Comparison of ENCODE assay signal across 1 cellular context in genomic region chr19:42267644-42268141, GRCh38.
TF ChIP-seq lines count a peak whose summit lies in the region.

No MANE protein-coding gene starts in this region.

TF ChIP-seq in SK-N-SH, 30 proteins besides CTCF, POLR2A, EP300 and RAD21 (continued from another document):
- TF ChIP-seq NFIC (IDR thresholded peaks at IDR 0.05; ENCODE audit: borderline replicate concordance) (no peak), ELF1 (IDR thresholded peaks at IDR 0.05) (no peak)
TF ChIP-seq in SK-N-SH: peak in this region for 0.
